In genomic region chr7:80078159-80078731, GRCh38 we compare ENCODE assay signal across 9 cellular contexts. TPM values are rescaled to one million over a fixed set of nuclear protein-coding genes. Genes with fewer than 3 reads are reported as not detected.
DNase-seq lines count a peak whose midpoint lies in the region; ATAC-seq, FAIRE-seq and TF ChIP-seq lines count a peak whose summit lies in the region.
"Had no signal": no experiment of that assay in that cellular context is flagged by ENCODE, and none has a peak within 500 bp of the region (broad histone marks: within the 10 kb centered on the region; RNA-seq: fewer than 3 reads in every experiment).

No MANE protein-coding gene starts in this region.

- H4K8ac ChIP-seq in H9 (replicated peaks; ENCODE audit: insufficient read length, low read depth, low read length), result no peak overlapping the region

- H2BK15ac ChIP-seq in H9 (ENCODE audit: low read depth, low read length), result no peak overlapping the region

- TF ChIP-seq POLR2A in A549 (IDR thresholded peaks at IDR 0.05; ENCODE audit: low read length) (no peak), HCT116 (IDR thresholded peaks at IDR 0.05; ENCODE audit: borderline replicate concordance, extremely low read depth, insufficient read depth, insufficient read length) (no peak), suprapubic skin (IDR thresholded peaks at IDR 0.05) (no peak)

- no peak overlapping the region for H3K56ac ChIP-seq in H9 (ENCODE audit: insufficient read length, low read depth, low read length)

- H3K9me3 ChIP-seq in A549, result no peaks in the 10 kb centered on the region
- no peaks in the 10 kb centered on the region for H3K9me3 ChIP-seq in HCT116 (ENCODE audit: control insufficient read depth in 1 of 2, insufficient read depth in 1 of 2, low read depth in 1 of 2, low read length in 2 of 2)
- H3K9me3 ChIP-seq in keratinocyte (ENCODE audit: control insufficient read depth, low read depth, low read length), result no peaks in the 10 kb centered on the region
- no peaks in the 10 kb centered on the region for H3K9me3 ChIP-seq in suprapubic skin
- H3K9me3 ChIP-seq in H9 (ENCODE audit: control insufficient read depth, low read depth, low read length), result no peaks in the 10 kb centered on the region

- H3K79me1 ChIP-seq in H9 (ENCODE audit: insufficient read depth, low read depth, low read length, poor library complexity, severe bottlenecking), result no peaks in the 10 kb centered on the region

- ATAC-seq in A549, result peak; percentile 57 to 66; a peak in 4 of 6 replicates
- 0 out of 2 replicates have a peak, but pooled peaks have one; percentile 40 for ATAC-seq in HCT116
- peak; percentile 91 for ATAC-seq in activated CD8-positive, alpha-beta T cell treated with anti-CD3 and anti-CD28 coated beads for 36 hours

- peaks cover 11% of the 10 kb centered on the region for H3K4me1 Mint-ChIP-seq in activated CD8-positive, alpha-beta T cell treated with anti-CD3 and anti-CD28 coated beads for 36 hours (ENCODE audit: low read depth)
- H3K4me1 Mint-ChIP-seq in H9, result peaks cover 3% of the 10 kb centered on the region in 2 experiments; a peak in 2 of 4 replicates

- intact Hi-C loops in HCT116 (cut with micrococcal nuclease), result no loop called here
- intact Hi-C loops in activated CD8-positive, alpha-beta T cell treated with anti-CD3 and anti-CD28 coated beads for 36 hours (cut with micrococcal nuclease), result no loop called here

- H3K4me1 ChIP-seq in A549 (no peaks in the 10 kb centered on the region), HCT116 (ENCODE audit: control insufficient read depth in 1 of 2, insufficient read depth in 2 of 2, low read length in 2 of 2) (peaks cover 5 to 8% of the 10 kb centered on the region in 2 experiments; a peak in 2 of 4 replicates), keratinocyte (ENCODE audit: control insufficient read depth, extremely low read depth, insufficient read depth, low read length) (peaks cover 11% of the 10 kb centered on the region), suprapubic skin (peaks cover 8% of the 10 kb centered on the region), H9 (ENCODE audit: insufficient read depth, low read length) (no peaks in the 10 kb centered on the region)

- no peaks in the 10 kb centered on the region for H3K23me2 ChIP-seq in H9 (ENCODE audit: insufficient read length, low read depth, low read length, poor library complexity, severe bottlenecking)

- WGBS in A549 (ENCODE audit: missing lambda C conversion rate), result 22% methylated on average over 5 of the region's 5 CpGs
- WGBS in suprapubic skin, result 13% methylated on average over 5 of the region's 5 CpGs
- no CpG with 5 or more reads among the region's 5 CpGs for WGBS in H9 (ENCODE audit: extremely low coverage, insufficient read length, low lambda C conversion rate)

- no peak overlapping the region for H3K4ac ChIP-seq in H9 (ENCODE audit: low read depth, low read length)

- no peak for TF ChIP-seq RAD21 in A549 (conservative IDR thresholded peaks at IDR 0.05 in 1 of 2, IDR thresholded peaks at IDR 0.05 in 1 of 2)
- TF ChIP-seq RAD21 in HCT116 (IDR thresholded peaks at IDR 0.05; ENCODE audit: low read depth), result no peak

- BruUV-seq in HCT116 (replicated peaks; lab: Mats Ljungman, UMichigan), result no TSS peak

- POLR2A ChIA-PET in A549 (lab: Yijun Ruan, JAX) (interaction anchor here (0.9 kb wide), 1 partner anchor 56 kb away, joined by 3 read pairs; the partner anchor contains the start of gene GNAI1), HCT116 (lab: Charles Lee) (no interaction called here)
- POLR2A ChIA-PET in activated CD8-positive, alpha-beta T cell treated with anti-CD3 and anti-CD28 coated beads for 36 hours (lab: Charles Lee), result no interaction called here

- peak in 1 of 2 experiments; percentile 15 for DNase-seq in A549 (ENCODE audit: low read depth in 1 of 2, low spot score in 1 of 2)
- DNase-seq in HCT116 (ENCODE audit: low read depth, low spot score), result no peak
- DNase-seq in activated CD8-positive, alpha-beta T cell treated with anti-CD3 and anti-CD28 coated beads for 36 hours, result peak; percentile 57
- DNase-seq in keratinocyte (ENCODE audit: low read depth, low spot score), result no peak
- DNase-seq in suprapubic skin (ENCODE audit: low spot score in 2 of 2), result no peak
- no peak for DNase-seq in NCI-H1092 treated with DMSO at 0.1 percent for 48 hours (lab: John Stamatoyannopoulos, UW)
- DNase-seq in 8988T, result no peak
- no peak for DNase-seq in H9

- H2AK5ac ChIP-seq in H9 (ENCODE audit: insufficient read length, low read length), result no peak overlapping the region

- no peaks in the 10 kb centered on the region for H3K9me3 Mint-ChIP-seq in activated CD8-positive, alpha-beta T cell treated with anti-CD3 and anti-CD28 coated beads for 36 hours
- H3K9me3 Mint-ChIP-seq in H9, result no peaks in the 10 kb centered on the region

- H3K9ac ChIP-seq in HCT116 (ENCODE audit: low read length) (no peak overlapping the region), keratinocyte (ENCODE audit: control insufficient read depth, extremely low read depth, insufficient read depth, low read length) (peak overlapping the region; percentile 48), H9 (ENCODE audit: extremely low read depth, insufficient read length, low read length) (no peak overlapping the region)

- H3K27ac ChIP-seq in A549 (peak overlapping the region; percentile 18 to 33; a peak in 4 of 6 replicates), HCT116 (ENCODE audit: low read depth, low read length) (no peak overlapping the region), keratinocyte (ENCODE audit: control insufficient read depth, insufficient read depth, low read length) (peak overlapping the region; percentile 36), suprapubic skin (no peak overlapping the region), H9 (ENCODE audit: insufficient read length, low read depth, low read length) (no peak overlapping the region)
- H3K27ac ChIP-seq: cardiac muscle cell had no signal

- no peak overlapping the region for H3K18ac ChIP-seq in H9 (ENCODE audit: insufficient read length, low read depth, low read length)

- no peak overlapping the region for H2BK20ac ChIP-seq in H9 (ENCODE audit: low read depth, low read length, poor library complexity, severe bottlenecking)

- H4K5ac ChIP-seq in H9 (ENCODE audit: insufficient read length, low read depth, low read length), result no peak overlapping the region

- TF ChIP-seq EP300 in A549 (IDR thresholded peaks at IDR 0.05) (no peak), suprapubic skin (IDR thresholded peaks at IDR 0.05) (no peak)

- H2BK12ac ChIP-seq in H9 (ENCODE audit: insufficient read length, low read depth, low read length), result no peak overlapping the region

- no peak overlapping the region for H4K91ac ChIP-seq in H9 (ENCODE audit: insufficient read length, low read depth, low read length)

- H2BK5ac ChIP-seq in H9 (ENCODE audit: insufficient read length, low read length), result no peak overlapping the region

- H2AFZ ChIP-seq in HCT116 (ENCODE audit: low read depth, low read length, poor library complexity, severe bottlenecking) (peak overlapping the region; percentile 92), keratinocyte (ENCODE audit: control insufficient read depth, low read length) (peak overlapping the region; percentile 96), H9 (ENCODE audit: low read length) (no peak overlapping the region)

- TF ChIP-seq CTCF in A549 (IDR thresholded peaks at IDR 0.05) (no peak), HCT116 (IDR thresholded peaks at IDR 0.05 in 2 of 3, conservative IDR thresholded peaks at IDR 0.05 in 1 of 3; ENCODE audit: borderline replicate concordance in 1 of 3, insufficient read depth in 1 of 3, low read depth in 2 of 3, low read length in 2 of 3) (no peak), keratinocyte (optimal IDR thresholded peaks at IDR 0.05 in 1 of 3, IDR thresholded peaks at IDR 0.05 in 1 of 3, conservative IDR thresholded peaks at IDR 0.05 in 1 of 3; ENCODE audit: extremely low read depth in 1 of 3, insufficient read depth in 2 of 3, low read length in 3 of 3) (no peak), suprapubic skin (IDR thresholded peaks at IDR 0.05) (no peak), H9 (conservative IDR thresholded peaks at IDR 0.05) (no peak)
- no peak for TF ChIP-seq CTCF in activated CD8-positive, alpha-beta T cell treated with anti-CD3 and anti-CD28 coated beads for 36 hours (IDR thresholded peaks at IDR 0.05)

- H3K14ac ChIP-seq in H9 (ENCODE audit: insufficient read depth, low read length), result no peak overlapping the region

- H3K9me1 ChIP-seq in keratinocyte (ENCODE audit: control insufficient read depth, extremely low read depth, insufficient read depth, low read length), result no peaks in the 10 kb centered on the region

- H3K79me2 ChIP-seq in HCT116 (ENCODE audit: insufficient read depth, low read length) (no peaks in the 10 kb centered on the region), keratinocyte (ENCODE audit: control insufficient read depth, insufficient read depth, low read length) (no peaks in the 10 kb centered on the region), H9 (ENCODE audit: insufficient read depth, low read length) (no peaks in the 10 kb centered on the region)

- H3K27me3 ChIP-seq in HCT116 (ENCODE audit: insufficient read depth, low read length) (no peaks in the 10 kb centered on the region), keratinocyte (ENCODE audit: control insufficient read depth, extremely low read depth, insufficient read depth, low read length) (no peaks in the 10 kb centered on the region), suprapubic skin (no peaks in the 10 kb centered on the region), H9 (ENCODE audit: insufficient read depth, low read length) (no peaks in the 10 kb centered on the region)
- H3K27me3 ChIP-seq: cardiac muscle cell had no signal

- CTCF ChIA-PET in A549 (lab: Yijun Ruan, JAX), result interaction anchor here (0.6 to 1.6 kb wide), 8 partner anchors 11 to 350 kb away, joined by 3 to 5 read pairs (median 3); no protein-coding TSS in a partner anchor
- CTCF ChIA-PET in HCT116 (lab: Charles Lee), result no interaction called here
- CTCF ChIA-PET in activated CD8-positive, alpha-beta T cell treated with anti-CD3 and anti-CD28 coated beads for 36 hours (lab: Charles Lee), result interaction anchor here (0.9 to 1.1 kb wide), 2 partner anchors 19 to 810 kb away, joined by 3 read pairs; no protein-coding TSS in a partner anchor

- no peaks in the 10 kb centered on the region for H3K36me3 Mint-ChIP-seq in activated CD8-positive, alpha-beta T cell treated with anti-CD3 and anti-CD28 coated beads for 36 hours (ENCODE audit: low read depth)
- no peaks in the 10 kb centered on the region; a peak in 2 of 7 replicates for H3K36me3 Mint-ChIP-seq in H9 (ENCODE audit: insufficient read depth in 1 of 3, low read depth in 3 of 3)

- RAD21 ChIA-PET in HCT116 (lab: Charles Lee; ENCODE audit: low non-redundant PET in 1 of 2, low total read pairs in 2 of 2, uncharacterized antibody in 2 of 2, unreplicated experiment in 2 of 2), result no interaction called here

- H3K9me2 ChIP-seq in HCT116 (ENCODE audit: insufficient read depth), result no peaks in the 10 kb centered on the region

- peak overlapping the region; percentile 25 for H3K4me3 ChIP-seq in A549
- H3K4me3 ChIP-seq in HCT116 (replicated peaks in 1 of 2; ENCODE audit: low read depth in 1 of 2, low read length in 2 of 2), result no peak overlapping the region
- peak overlapping the region; percentile 4 to 52 (median 11) for H3K4me3 ChIP-seq in keratinocyte (ENCODE audit: control insufficient read depth in 2 of 3, extremely low read depth in 1 of 3, insufficient read depth in 2 of 3, low read depth in 1 of 3, low read length in 3 of 3)
- peak overlapping the region; percentile 44 for H3K4me3 ChIP-seq in suprapubic skin
- H3K4me3 ChIP-seq: cardiac muscle cell had no signal

- no peaks in the 10 kb centered on the region for H4K20me1 ChIP-seq in HCT116 (ENCODE audit: insufficient read depth)
- no peaks in the 10 kb centered on the region for H4K20me1 ChIP-seq in keratinocyte (ENCODE audit: control insufficient read depth, extremely low read depth, insufficient read depth, low read length)
- no peaks in the 10 kb centered on the region for H4K20me1 ChIP-seq in H9 (ENCODE audit: control insufficient read depth, insufficient read depth, insufficient read length)

- FAIRE-seq in A549 (lab: Jason Lieb, UNC) (no peak), keratinocyte (lab: Jason Lieb, UNC) (peak; percentile 17)

- H3K27me3 Mint-ChIP-seq in activated CD8-positive, alpha-beta T cell treated with anti-CD3 and anti-CD28 coated beads for 36 hours, result no peaks in the 10 kb centered on the region
- no peaks in the 10 kb centered on the region for H3K27me3 Mint-ChIP-seq in H9 (ENCODE audit: low read depth)

- no peak overlapping the region for H3T11ph ChIP-seq in H9 (ENCODE audit: low read length)

- dilution Hi-C loops in keratinocyte (cut with MboI; ENCODE audit: extremely low pct_ligation_motif_present, low sequenced_read_pairs), result no loop called here

- no peak overlapping the region for H2BK120ac ChIP-seq in H9 (ENCODE audit: low read depth, low read length, poor library complexity, severe bottlenecking)

- H3K23ac ChIP-seq in H9 (ENCODE audit: insufficient read length, low read depth, low read length), result no peak overlapping the region

- H3K4me3 Mint-ChIP-seq in activated CD8-positive, alpha-beta T cell treated with anti-CD3 and anti-CD28 coated beads for 36 hours, result peak overlapping the region; percentile 40
- no peak overlapping the region for H3K4me3 Mint-ChIP-seq in H9

- H3K36me3 ChIP-seq in HCT116 (ENCODE audit: control insufficient read depth in 1 of 2, insufficient read depth in 2 of 2, low read length in 2 of 2) (no peaks in the 10 kb centered on the region), keratinocyte (ENCODE audit: control insufficient read depth in 2 of 2, extremely low read depth in 1 of 2, insufficient read depth in 2 of 2, low read length in 2 of 2) (no peaks in the 10 kb centered on the region), suprapubic skin (no peaks in the 10 kb centered on the region)
- H3K36me3 ChIP-seq: cardiac muscle cell had no signal

- H3K4me2 ChIP-seq in A549, result peak overlapping the region; percentile 75
- H3K4me2 ChIP-seq in HCT116 (ENCODE audit: low read length), result peak overlapping the region; percentile 42
- peak overlapping the region; percentile 89 for H3K4me2 ChIP-seq in keratinocyte (ENCODE audit: control insufficient read depth, extremely low read depth, insufficient read depth, low read depth, low read length)
- H3K4me2 ChIP-seq in H9 (ENCODE audit: insufficient read depth, insufficient read length, low read length), result no peak overlapping the region

- peak overlapping the region; percentile 63 for H3K27ac Mint-ChIP-seq in activated CD8-positive, alpha-beta T cell treated with anti-CD3 and anti-CD28 coated beads for 36 hours
- H3K27ac Mint-ChIP-seq in H9, result no peak overlapping the region

RNA-seq across cellular contexts. Expression of gene GNAI1, which starts 56.4 kb away (rescaled TPM):
- polyA plus RNA-seq in A549 (2011; rRNA removed), result 59.7 and 96.3 TPM in 2 replicates
- polyA plus RNA-seq in A549 (2012; cell fraction: cytosol; rRNA removed), result 17.3 and 18.2 TPM in 2 replicates
- polyA plus RNA-seq in A549 (2012; cell fraction: nucleus; rRNA removed), result 9.6 and 10.5 TPM in 2 replicates
- polyA plus RNA-seq in A549 (2017; fragmentation: RNase III; extraction: RNeasy Plus Mini Kit Qiagen cat#74134 plus additional on column Dnase treatment), result 37.9 to 46.3 TPM (median 44.8 TPM) in 3 replicates
- polyA minus RNA-seq in A549 (2011; rRNA and poly(A)+ RNA removed), result 21.9 and 23.5 TPM in 2 replicates
- total RNA-seq in HCT116 (2021; ENCODE audit: unreplicated experiment), result 148 TPM
- 83.0 and 90.2 TPM in 2 replicates for polyA plus RNA-seq in HCT116 (2012)
- total RNA-seq in activated CD8-positive, alpha-beta T cell treated with anti-CD3 and anti-CD28 coated beads for 36 hours, result 1 to 10 TPM; 1.7 to 2.8 TPM
- 41.7 to 84.1 TPM (median 56.9 TPM) in 3 replicates for polyA plus RNA-seq in keratinocyte
- polyA plus RNA-seq in keratinocyte (2011; ENCODE audit: low read depth), result 234 TPM
- polyA plus RNA-seq in keratinocyte (2011; cell fraction: cytosol; rRNA removed), result 31.0 and 75.0 TPM in 2 replicates
- 74.0 and 79.8 TPM in 2 replicates for polyA plus RNA-seq in keratinocyte (2011; cell fraction: nucleus; rRNA removed)
- 56.1 and 146 TPM in 2 replicates for polyA plus RNA-seq in keratinocyte (2012; ENCODE audit: low replicate concordance)
- polyA minus RNA-seq in keratinocyte, result 6.2 to 56.0 TPM (median 42.7 TPM) in 3 replicates
- polyA minus RNA-seq in keratinocyte (2011; cell fraction: cytosol; rRNA and poly(A)+ RNA removed), result 33.4 TPM
- polyA minus RNA-seq in keratinocyte (2011; cell fraction: nucleus; rRNA and poly(A)+ RNA removed), result 29.4 and 65.7 TPM in 2 replicates
- 10 to 100 TPM; 64.9 to 87.9 (median 72.1) TPM for total RNA-seq in suprapubic skin
- total RNA-seq in H9 (2021), result 14.1 and 14.8 TPM in 2 replicates

Comparison
In these comparisons a context has a peak if more than half of its experiments do, and no peak if none do; other contexts are left out.
1. ATAC-seq: peak in every context shown above with its lines; median percentile 91 in activated CD8-positive, alpha-beta T cell treated with anti-CD3 and anti-CD28 coated beads for 36 hours; 62 in A549; 40 in HCT116.
2. H3K27ac ChIP-seq: peak in A549 (2 of 2) and keratinocyte (single experiment); none in HCT116 (single experiment), suprapubic skin (single experiment) and H9 (single experiment).
3. H3K4me3 ChIP-seq: peak in A549 (single experiment), keratinocyte (3 of 3) and suprapubic skin (single experiment); none in HCT116 (0 of 2).